ENCODE assay signal across 28 cellular contexts in the genomic region with DNA sequence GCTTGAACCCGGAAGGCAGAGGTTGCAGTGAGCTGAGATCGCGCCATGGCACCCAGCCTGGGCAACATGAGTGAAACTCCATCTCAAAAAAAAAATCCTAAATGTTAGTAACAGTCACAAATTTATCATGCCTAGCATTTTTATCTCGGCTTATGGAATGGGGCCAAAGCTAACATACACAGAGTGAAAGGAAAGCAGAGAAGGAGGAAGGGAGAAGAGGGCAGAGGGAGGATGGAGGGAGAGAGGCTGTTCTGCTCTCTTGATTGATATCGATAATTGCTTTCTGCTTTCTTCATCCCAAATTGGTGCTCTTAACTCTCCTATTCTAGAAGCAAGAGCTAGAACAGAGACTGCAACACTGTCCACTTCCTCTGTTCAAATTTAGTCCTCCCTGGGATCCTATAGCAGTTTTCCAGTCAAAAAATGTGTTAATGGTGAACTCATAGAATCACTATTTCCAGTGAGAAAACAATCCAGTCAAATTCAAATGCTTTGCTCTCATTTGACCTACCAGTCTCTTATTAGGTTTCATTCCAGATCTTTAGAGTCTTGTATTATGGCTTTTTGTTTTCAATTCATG.
A peak's percentile ranks its signal among the peaks of the same experiment; 100 is the strongest.
DNase-seq lines count a peak whose midpoint lies in the region; ATAC-seq and TF ChIP-seq lines count a peak whose summit lies in the region.
"Had no signal": no experiment of that assay in that cellular context is flagged by ENCODE, and none has a peak within 500 bp of the region (broad histone marks: within the 10 kb centered on the region; RNA-seq: fewer than 3 reads in every experiment).

No MANE protein-coding gene starts in this region.

- no peaks in the 10 kb centered on the region for H3K9me3 ChIP-seq in HEK293 (ENCODE audit: control insufficient read depth, insufficient read depth, low read depth, low read length)
- H3K9me3 ChIP-seq: ovary, spleen, uterus had no signal

- POLR2A ChIA-PET in HEK293 (lab: Yijun Ruan, JAX), result no interaction called here

- CTCF ChIA-PET in HEK293 (lab: Yijun Ruan, JAX), result interaction anchor here (0.6 to 1.2 kb wide), 4 partner anchors 13 to 974 kb away, joined by 3 to 6 read pairs (median 3); no protein-coding TSS in a partner anchor

- no peak for TF ChIP-seq CTCF in HEK293 (tag by site-specific recombination; IDR thresholded peaks at IDR 0.05)

- no peak overlapping the region for H3K4me3 ChIP-seq in HEK293 (ENCODE audit: low read depth, low read length)
- H3K4me3 ChIP-seq: hepatocyte, ovary, SK-N-MC, spleen, uterus had no signal

- no peaks in the 10 kb centered on the region for H3K36me3 ChIP-seq in HEK293 (ENCODE audit: control insufficient read depth in 2 of 2, insufficient read depth in 1 of 2, low read length in 2 of 2)
- H3K36me3 ChIP-seq: ovary, spleen, uterus had no signal

- no peak overlapping the region for H3K27ac ChIP-seq in HEK293 (ENCODE audit: extremely low read depth, low read depth, low read length)
- H3K27ac ChIP-seq: C4-2B, foreskin keratinocyte, hepatocyte, ovary, SK-N-MC, spleen, uterus had no signal

- peaks cover 7% of the 10 kb centered on the region; the same call in 1 of the 2 replicates for H3K4me1 ChIP-seq in HEK293 (ENCODE audit: control insufficient read depth, insufficient read depth, low read length)
- H3K4me1 ChIP-seq: foreskin keratinocyte, uterus had no signal

- peak; percentile 32 for DNase-seq in amniotic epithelial cell (ENCODE audit: low read depth)
- DNase-seq in fibroblast of peridontal ligament (ENCODE audit: extremely low read depth), result peak; percentile 47
- peak; percentile 26 for DNase-seq in stromal cell of bone marrow (ENCODE audit: low read depth)
- DNase-seq in DMS53 (lab: John Stamatoyannopoulos, UW), result no peak
- no peak for DNase-seq in NCI-H2029 treated with DMSO at 0.1 percent for 48 hours (lab: John Stamatoyannopoulos, UW)
- DNase-seq: activated CD4-positive, alpha-beta T cell treated with anti-CD3 and anti-CD28 coated beads for 48 hours; activated naive CD4-positive, alpha-beta T cell; activated T-cell treated with anti-CD3 and anti-CD28 coated beads, Interleukin-2, amount 50 U/mL, for 4 hours; amniotic stem cell; central memory CD4-positive, alpha-beta T cell; foreskin keratinocyte; GOT3; KG1; midbrain; MV-4-11; natural killer cell; NCI-H1930; NCI-H748 treated with DMSO at 0.1 percent for 48 hours; ovary; stimulated activated CD4-positive, alpha-beta T cell treated with anti-CD3 and anti-CD28 coated beads, Interleukin-2, amount 100 ng/mL, for 48 hours; uterus had no signal

- ATAC-seq in HG02571 (IDR thresholded peaks at IDR 0.05; ENCODE audit: unreplicated experiment), result no peak
- ATAC-seq: activated T-cell treated with anti-CD3 and anti-CD28 coated beads, Interleukin-2, amount 50 U/mL, for 4 hours; foreskin keratinocyte; natural killer cell; stimulated activated effector memory CD8-positive, alpha-beta T cell treated with anti-CD3 and anti-CD28 coated beads, Interleukin-12 subunit alpha, Interleukin-12 subunit beta, amount 100 ng/mL, for 72 hours had no signal

TF ChIP-seq in HEK293, 187 proteins besides CTCF, POLR2A, EP300 and RAD21:
- TF ChIP-seq ZNF169 (tag by site-specific recombination; IDR thresholded peaks at IDR 0.05) (no peak), KLF7 (tag by site-specific recombination; IDR thresholded peaks at IDR 0.05; ENCODE audit: borderline replicate concordance) (no peak), ZFP69B (tag by site-specific recombination; IDR thresholded peaks at IDR 0.05) (no peak), ZNF341 (tag by site-specific recombination; IDR thresholded peaks at IDR 0.05; ENCODE audit: low read depth) (peak; percentile 88), ZNF629 (tag by site-specific recombination; IDR thresholded peaks at IDR 0.05) (no peak), ZFP37 (tag by site-specific recombination; IDR thresholded peaks at IDR 0.05) (no peak), ZNF777 (tag by site-specific recombination; IDR thresholded peaks at IDR 0.05; ENCODE audit: borderline replicate concordance) (no peak), ZBTB17 (tag by site-specific recombination; IDR thresholded peaks at IDR 0.05) (peak; percentile 89)
- TF ChIP-seq, protein P1, sequence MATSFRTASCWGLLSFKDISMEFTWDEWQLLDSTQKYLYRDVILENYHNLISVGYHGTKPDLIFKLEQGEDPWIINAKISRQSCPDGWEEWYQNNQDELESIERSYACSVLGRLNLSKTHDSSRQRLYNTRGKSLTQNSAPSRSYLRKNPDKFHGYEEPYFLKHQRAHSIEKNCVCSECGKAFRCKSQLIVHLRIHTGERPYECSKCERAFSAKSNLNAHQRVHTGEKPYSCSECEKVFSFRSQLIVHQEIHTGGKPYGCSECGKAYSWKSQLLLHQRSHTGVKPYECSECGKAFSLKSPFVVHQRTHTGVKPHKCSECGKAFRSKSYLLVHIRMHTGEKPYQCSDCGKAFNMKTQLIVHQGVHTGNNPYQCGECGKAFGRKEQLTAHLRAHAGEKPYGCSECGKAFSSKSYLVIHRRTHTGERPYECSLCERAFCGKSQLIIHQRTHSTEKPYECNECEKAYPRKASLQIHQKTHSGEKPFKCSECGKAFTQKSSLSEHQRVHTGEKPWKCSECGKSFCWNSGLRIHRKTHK (tag by site-specific recombination; IDR thresholded peaks at IDR 0.05), result no peak
- TF ChIP-seq, protein P2, sequence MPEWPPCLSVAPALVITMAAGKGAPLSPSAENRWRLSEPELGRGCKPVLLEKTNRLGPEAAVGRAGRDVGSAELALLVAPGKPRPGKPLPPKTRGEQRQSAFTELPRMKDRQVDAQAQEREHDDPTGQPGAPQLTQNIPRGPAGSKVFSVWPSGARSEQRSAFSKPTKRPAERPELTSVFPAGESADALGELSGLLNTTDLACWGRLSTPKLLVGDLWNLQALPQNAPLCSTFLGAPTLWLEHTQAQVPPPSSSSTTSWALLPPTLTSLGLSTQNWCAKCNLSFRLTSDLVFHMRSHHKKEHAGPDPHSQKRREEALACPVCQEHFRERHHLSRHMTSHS (tag by site-specific recombination; IDR thresholded peaks at IDR 0.05), result no peak
- TF ChIP-seq, protein P3, sequence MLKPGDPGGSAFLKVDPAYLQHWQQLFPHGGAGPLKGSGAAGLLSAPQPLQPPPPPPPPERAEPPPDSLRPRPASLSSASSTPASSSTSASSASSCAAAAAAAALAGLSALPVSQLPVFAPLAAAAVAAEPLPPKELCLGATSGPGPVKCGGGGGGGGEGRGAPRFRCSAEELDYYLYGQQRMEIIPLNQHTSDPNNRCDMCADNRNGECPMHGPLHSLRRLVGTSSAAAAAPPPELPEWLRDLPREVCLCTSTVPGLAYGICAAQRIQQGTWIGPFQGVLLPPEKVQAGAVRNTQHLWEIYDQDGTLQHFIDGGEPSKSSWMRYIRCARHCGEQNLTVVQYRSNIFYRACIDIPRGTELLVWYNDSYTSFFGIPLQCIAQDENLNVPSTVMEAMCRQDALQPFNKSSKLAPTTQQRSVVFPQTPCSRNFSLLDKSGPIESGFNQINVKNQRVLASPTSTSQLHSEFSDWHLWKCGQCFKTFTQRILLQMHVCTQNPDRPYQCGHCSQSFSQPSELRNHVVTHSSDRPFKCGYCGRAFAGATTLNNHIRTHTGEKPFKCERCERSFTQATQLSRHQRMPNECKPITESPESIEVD (tag by site-specific recombination; IDR thresholded peaks at IDR 0.05), result 0 out of 2 replicates have a peak, but pooled peaks have one; percentile 11
- TF ChIP-seq, protein P4, sequence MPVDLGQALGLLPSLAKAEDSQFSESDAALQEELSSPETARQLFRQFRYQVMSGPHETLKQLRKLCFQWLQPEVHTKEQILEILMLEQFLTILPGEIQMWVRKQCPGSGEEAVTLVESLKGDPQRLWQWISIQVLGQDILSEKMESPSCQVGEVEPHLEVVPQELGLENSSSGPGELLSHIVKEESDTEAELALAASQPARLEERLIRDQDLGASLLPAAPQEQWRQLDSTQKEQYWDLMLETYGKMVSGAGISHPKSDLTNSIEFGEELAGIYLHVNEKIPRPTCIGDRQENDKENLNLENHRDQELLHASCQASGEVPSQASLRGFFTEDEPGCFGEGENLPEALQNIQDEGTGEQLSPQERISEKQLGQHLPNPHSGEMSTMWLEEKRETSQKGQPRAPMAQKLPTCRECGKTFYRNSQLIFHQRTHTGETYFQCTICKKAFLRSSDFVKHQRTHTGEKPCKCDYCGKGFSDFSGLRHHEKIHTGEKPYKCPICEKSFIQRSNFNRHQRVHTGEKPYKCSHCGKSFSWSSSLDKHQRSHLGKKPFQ (tag by site-specific recombination; IDR thresholded peaks at IDR 0.05), result no peak
- TF ChIP-seq, protein P5, sequence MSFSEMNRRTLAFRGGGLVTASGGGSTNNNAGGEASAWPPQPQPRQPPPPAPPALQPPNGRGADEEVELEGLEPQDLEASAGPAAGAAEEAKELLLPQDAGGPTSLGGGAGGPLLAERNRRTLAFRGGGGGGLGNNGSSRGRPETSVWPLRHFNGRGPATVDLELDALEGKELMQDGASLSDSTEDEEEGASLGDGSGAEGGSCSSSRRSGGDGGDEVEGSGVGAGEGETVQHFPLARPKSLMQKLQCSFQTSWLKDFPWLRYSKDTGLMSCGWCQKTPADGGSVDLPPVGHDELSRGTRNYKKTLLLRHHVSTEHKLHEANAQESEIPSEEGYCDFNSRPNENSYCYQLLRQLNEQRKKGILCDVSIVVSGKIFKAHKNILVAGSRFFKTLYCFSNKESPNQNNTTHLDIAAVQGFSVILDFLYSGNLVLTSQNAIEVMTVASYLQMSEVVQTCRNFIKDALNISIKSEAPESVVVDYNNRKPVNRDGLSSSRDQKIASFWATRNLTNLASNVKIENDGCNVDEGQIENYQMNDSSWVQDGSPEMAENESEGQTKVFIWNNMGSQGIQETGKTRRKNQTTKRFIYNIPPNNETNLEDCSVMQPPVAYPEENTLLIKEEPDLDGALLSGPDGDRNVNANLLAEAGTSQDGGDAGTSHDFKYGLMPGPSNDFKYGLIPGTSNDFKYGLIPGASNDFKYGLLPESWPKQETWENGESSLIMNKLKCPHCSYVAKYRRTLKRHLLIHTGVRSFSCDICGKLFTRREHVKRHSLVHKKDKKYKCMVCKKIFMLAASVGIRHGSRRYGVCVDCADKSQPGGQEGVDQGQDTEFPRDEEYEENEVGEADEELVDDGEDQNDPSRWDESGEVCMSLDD (tag by site-specific recombination; IDR thresholded peaks at IDR 0.05), result no peak

Comparison
In these comparisons a context has a peak if more than half of its experiments do, and no peak if none do; other contexts are left out.
1. DNase-seq: peak in amniotic epithelial cell (single experiment), fibroblast of peridontal ligament (single experiment) and stromal cell of bone marrow (single experiment); none in DMS53 (single experiment) and NCI-H2029 treated with DMSO at 0.1 percent for 48 hours (single experiment).